In genomic region chr1:223504741-223505140, GRCh38 we compare ENCODE assay signal across 13 cellular contexts.
A peak's percentile ranks its signal among the peaks of the same experiment; 100 is the strongest.
DNase-seq lines count a peak whose midpoint lies in the region; ATAC-seq, FAIRE-seq and TF ChIP-seq lines count a peak whose summit lies in the region.
"Had no signal": no experiment of that assay in that cellular context is flagged by ENCODE, and none has a peak within 500 bp of the region (broad histone marks: within the 10 kb centered on the region; RNA-seq: fewer than 3 reads in every experiment).

No MANE protein-coding gene starts in this region.

- H3K4me3 Mint-ChIP-seq in nephron progenitor cell: no peak overlapping the region
- H3K4me3 Mint-ChIP-seq: activated T-cell treated with anti-CD3 and anti-CD28 coated beads, Interleukin-2, amount 50 U/mL, for 4 hours had no signal

- H3K36me3 ChIP-seq in SK-N-SH (replicated peaks in 1 of 2; ENCODE audit: control insufficient read depth in 1 of 2, insufficient read depth in 2 of 2, low read length in 1 of 2): no peaks in the 10 kb centered on the region

- peak overlapping the region; percentile 56; the same call in 1 of the 2 replicates for H2AFZ ChIP-seq in SK-N-SH (ENCODE audit: low read depth)

- H3K27ac Mint-ChIP-seq in nephron progenitor cell: no peak overlapping the region

- H3K4me3 ChIP-seq in SK-N-SH (ENCODE audit: low read depth in 2 of 2, low read length in 1 of 2) (no peak overlapping the region), foreskin fibroblast (ENCODE audit: low read depth in 1 of 2, low read length in 2 of 2) (no peak overlapping the region)

- no peak for TF ChIP-seq CTCF in SK-N-SH (IDR thresholded peaks at IDR 0.05)
- no peak for TF ChIP-seq CTCF in foreskin fibroblast (IDR thresholded peaks at IDR 0.05; ENCODE audit: low read depth, low read length)
- TF ChIP-seq CTCF in nephron progenitor cell (IDR thresholded peaks at IDR 0.05): no peak

- peak overlapping the region in 1 of 2 experiments; percentile 7; a peak in 1 of 4 replicates for H3K27ac ChIP-seq in SK-N-SH (ENCODE audit: low read depth in 2 of 2, low read length in 1 of 2)
- H3K27ac ChIP-seq: 22Rv1, HL-60 had no signal

- WGBS in SK-N-SH (ENCODE audit: low lambda C conversion rate): 44% methylated on average over 4 of the region's 4 CpGs

- no peak for ATAC-seq in HG03159 (IDR thresholded peaks at IDR 0.05; ENCODE audit: unreplicated experiment)
- ATAC-seq in GM21737 (IDR thresholded peaks at IDR 0.05; ENCODE audit: unreplicated experiment): no peak
- ATAC-seq: activated T-cell treated with anti-CD3 and anti-CD28 coated beads, Interleukin-2, amount 50 U/mL, for 4 hours had no signal

- peaks cover 7% of the 10 kb centered on the region for H3K27me3 Mint-ChIP-seq in nephron progenitor cell (ENCODE audit: low read depth, poor library complexity)

- H4K20me1 ChIP-seq in SK-N-SH (ENCODE audit: insufficient read depth): no peaks in the 10 kb centered on the region

- FAIRE-seq in urothelium cell line (lab: Jason Lieb, UNC): no peak
- FAIRE-seq: GM12892 had no signal

- H3F3A ChIP-seq in SK-N-SH (replicated peaks; ENCODE audit: insufficient read depth): peaks cover 5% of the 10 kb centered on the region

- TF ChIP-seq EP300 in SK-N-SH (IDR thresholded peaks at IDR 0.05; ENCODE audit: borderline replicate concordance in 1 of 2, low read depth in 1 of 2, low read length in 1 of 2): no peak

- DNase-seq in DMS 273 (lab: John Stamatoyannopoulos, UW; ENCODE audit: unreplicated experiment) (peak; percentile 12), DMS 273 treated with DMSO at 0.1 percent for 48 hours (lab: John Stamatoyannopoulos, UW) (no peak), SK-N-SH (no peak), foreskin fibroblast (peak; percentile 58 to 81), urothelium cell line (ENCODE audit: low spot score) (peak; percentile 40), nephron progenitor cell (no peak)
- DNase-seq: activated T-cell treated with anti-CD3 and anti-CD28 coated beads, Interleukin-2, amount 50 U/mL, for 4 hours; NCI-H510A had no signal

- no peaks in the 10 kb centered on the region for H3K9me3 ChIP-seq in SK-N-SH

- no peak overlapping the region for H3K9ac ChIP-seq in SK-N-SH

- H3K9me2 ChIP-seq in SK-N-SH: no peaks in the 10 kb centered on the region

- peaks cover 0 to 13% of the 10 kb centered on the region in 2 experiments; a peak in 3 of 4 replicates for H3K4me1 ChIP-seq in SK-N-SH (ENCODE audit: control insufficient read depth in 1 of 2, insufficient read depth in 2 of 2, low read depth in 1 of 2, low read length in 1 of 2)

- peaks cover 54% of the 10 kb centered on the region for H3K4me1 Mint-ChIP-seq in nephron progenitor cell

- POLR2A ChIA-PET in SK-N-SH (lab: Yijun Ruan, JAX): no interaction called here

- H3K36me3 Mint-ChIP-seq in nephron progenitor cell (ENCODE audit: low read depth): no peaks in the 10 kb centered on the region

- TF ChIP-seq RAD21 in SK-N-SH (IDR thresholded peaks at IDR 0.05; ENCODE audit: low read length): no peak

- peaks cover under 1% of the 10 kb centered on the region for H3K9me3 Mint-ChIP-seq in nephron progenitor cell
- H3K9me3 Mint-ChIP-seq: activated T-cell treated with anti-CD3 and anti-CD28 coated beads, Interleukin-2, amount 50 U/mL, for 4 hours had no signal

- H3K4me2 ChIP-seq in SK-N-SH: no peak overlapping the region

- no peaks in the 10 kb centered on the region for H3K27me3 ChIP-seq in SK-N-SH (ENCODE audit: insufficient read depth)

- no peaks in the 10 kb centered on the region for H3K79me2 ChIP-seq in SK-N-SH (ENCODE audit: insufficient read depth)

- CTCF ChIA-PET in SK-N-SH (lab: Yijun Ruan, JAX): no interaction called here

TF ChIP-seq in SK-N-SH, 30 proteins besides CTCF, POLR2A, EP300 and RAD21:
- no peak for TF ChIP-seq FOXM1 (IDR thresholded peaks at IDR 0.05; ENCODE audit: low read depth)

Comparison
In these comparisons a context has a peak if more than half of its experiments do, and no peak if none do; other contexts are left out.
1. DNase-seq: peak in DMS 273 (single experiment), foreskin fibroblast (2 of 2) and urothelium cell line (single experiment); none in DMS 273 treated with DMSO at 0.1 percent for 48 hours (single experiment), SK-N-SH (single experiment) and nephron progenitor cell (single experiment).